In genomic region chr19:44974809-44975347, GRCh38 we compare ENCODE assay signal across 1 cellular context.
A peak's percentile ranks its signal among the peaks of the same experiment; 100 is the strongest.
TF ChIP-seq lines count a peak whose summit lies in the region.

No MANE protein-coding gene starts in this region.

TF ChIP-seq in K562, 482 proteins besides CTCF, POLR2A, EP300 and RAD21:
- no peak for TF ChIP-seq RFX5 (IDR thresholded peaks at IDR 0.05; ENCODE audit: low read depth, low read length)
- TF ChIP-seq RBM25 (IDR thresholded peaks at IDR 0.05; ENCODE audit: low read depth, low read length, severe bottlenecking) = peak; percentile 14
- TF ChIP-seq ZFP36 (IDR thresholded peaks at IDR 0.05; ENCODE audit: low read depth, low read length, partially characterized antibody) = peak; percentile 89
